Comparison of ENCODE assay signal across 8 cellular contexts in the genomic region with DNA sequence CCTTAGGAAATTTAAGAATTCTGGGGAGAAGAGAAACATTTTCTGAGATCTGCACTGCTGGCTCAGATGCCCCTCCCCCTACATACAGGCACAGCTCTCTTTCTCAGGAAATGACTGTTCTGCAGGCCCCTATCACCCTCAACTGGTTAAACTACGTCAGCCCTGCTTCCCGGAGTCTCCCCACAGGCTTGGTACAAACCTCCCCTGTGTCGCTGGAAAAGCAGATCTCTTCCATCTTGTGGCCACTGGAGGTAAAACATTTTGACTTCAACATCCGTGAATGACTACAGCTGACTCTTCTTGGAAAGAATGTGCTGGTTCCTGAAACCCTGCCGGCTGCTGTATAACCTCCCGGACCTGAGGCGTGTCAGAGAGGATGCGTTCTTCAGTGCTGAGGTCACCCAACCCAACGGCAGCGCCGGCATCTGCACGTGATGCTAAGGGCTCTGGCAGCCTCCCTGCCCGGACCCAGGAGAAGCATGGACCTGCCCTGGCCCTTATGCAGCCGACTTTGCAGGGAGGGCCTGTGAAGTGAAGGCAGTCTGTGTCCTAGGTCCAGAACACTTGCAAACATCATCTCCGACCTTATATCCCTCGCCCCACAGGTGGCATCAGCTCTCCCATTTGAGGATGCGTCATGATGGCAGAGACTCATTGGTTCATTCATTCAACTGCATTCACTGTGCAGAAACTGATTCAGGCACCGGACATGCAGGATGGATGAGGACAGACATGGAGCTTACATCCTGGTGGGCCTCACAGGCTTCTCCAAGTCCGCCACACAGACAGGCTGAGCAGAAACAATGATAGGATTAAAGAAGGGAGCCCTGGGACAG.
DNase-seq lines count a peak whose midpoint lies in the region; ATAC-seq and TF ChIP-seq lines count a peak whose summit lies in the region.

No MANE protein-coding gene starts in this region.

- H3K9ac ChIP-seq in BLaER1 treated with 17β-estradiol and CSF1 and Interleukin-3, amounts not matched to agents 10 nM and 100 nM, result peak overlapping the region; percentile 19 to 69 (median 57); a peak in 20 of 22 replicates
- no peak overlapping the region for H3K9ac ChIP-seq in OCI-LY1 (ENCODE audit: low read length)

- no peaks in the 10 kb centered on the region for H3K79me2 ChIP-seq in OCI-LY1 (ENCODE audit: insufficient read depth, low read length)

- peak overlapping the region; percentile 91 for H3K27ac Mint-ChIP-seq in activated T-cell treated with anti-CD3 and anti-CD28 coated beads, Interleukin-2, amount 50 U/mL, for 24 hours
- H3K27ac Mint-ChIP-seq in stimulated activated effector memory CD8-positive, alpha-beta T cell treated with anti-CD3 and anti-CD28 coated beads, Interleukin-12 subunit alpha, Interleukin-12 subunit beta, amount 100 ng/mL, for 72 hours, result peak overlapping the region; percentile 22

- H3K27me3 ChIP-seq in BLaER1 treated with 17β-estradiol and CSF1 and Interleukin-3, amounts not matched to agents 10 nM and 100 nM, result no peaks in the 10 kb centered on the region
- H3K27me3 ChIP-seq in OCI-LY1 (ENCODE audit: insufficient read depth, low read length) (no peaks in the 10 kb centered on the region; the same call in 1 of the 2 replicates), esophagus squamous epithelium (peaks cover 0 to 16% (median 0%) of the 10 kb centered on the region in 4 donors)

- H3K4me2 ChIP-seq in BLaER1 treated with 17β-estradiol and CSF1 and Interleukin-3, amounts not matched to agents 10 nM and 100 nM, result peak overlapping the region; percentile 55 to 91 (median 84)
- H3K4me2 ChIP-seq in OCI-LY1 (ENCODE audit: low read length), result no peak overlapping the region

- H3K4me3 Mint-ChIP-seq in activated T-cell treated with anti-CD3 and anti-CD28 coated beads, Interleukin-2, amount 50 U/mL, for 24 hours, result peak overlapping the region; percentile 62
- H3K4me3 Mint-ChIP-seq in stimulated activated effector memory CD8-positive, alpha-beta T cell treated with anti-CD3 and anti-CD28 coated beads, Interleukin-12 subunit alpha, Interleukin-12 subunit beta, amount 100 ng/mL, for 72 hours, result peak overlapping the region; percentile 69

- H3K4me1 ChIP-seq in BLaER1 treated with 17β-estradiol and CSF1 and Interleukin-3, amounts not matched to agents 10 nM and 100 nM, result peaks cover 71 to 92% (median 84%) of the 10 kb centered on the region in 10 experiments
- H3K4me1 ChIP-seq in OCI-LY1 (ENCODE audit: insufficient read depth, low read length, severe bottlenecking) (peaks cover 4% of the 10 kb centered on the region), esophagus squamous epithelium (peaks cover 19 to 43% (median 22%) of the 10 kb centered on the region in 3 donors)

- DNase-seq in HT1080 (ENCODE audit: low read depth), result peak; percentile 99
- DNase-seq in activated T-cell treated with anti-CD3 and anti-CD28 coated beads, Interleukin-2, amount 50 U/mL, for 24 hours, result peak; percentile 81
- peak; percentile 64 for DNase-seq in esophagus squamous epithelium (lab: John Stamatoyannopoulos, UW)
- peak; percentile 99 for DNase-seq in myocyte (ENCODE audit: low read depth)
- peak; percentile 45 to 86 for DNase-seq in stimulated activated effector memory CD8-positive, alpha-beta T cell treated with anti-CD3 and anti-CD28 coated beads, Interleukin-12 subunit alpha, Interleukin-12 subunit beta, amount 100 ng/mL, for 72 hours (ENCODE audit: low spot score in 2 of 2)

- H2AFZ ChIP-seq in OCI-LY1 (ENCODE audit: low read length), result no peak overlapping the region

- ATAC-seq in GM19395 (IDR thresholded peaks at IDR 0.05; ENCODE audit: unreplicated experiment), result peak; percentile 67
- ATAC-seq in stimulated activated effector memory CD8-positive, alpha-beta T cell treated with anti-CD3 and anti-CD28 coated beads, Interleukin-12 subunit alpha, Interleukin-12 subunit beta, amount 100 ng/mL, for 72 hours, result peak; percentile 92

- H3K9me2 ChIP-seq in OCI-LY1 (ENCODE audit: low read depth, low read length), result no peaks in the 10 kb centered on the region

- H3K4me1 Mint-ChIP-seq in activated T-cell treated with anti-CD3 and anti-CD28 coated beads, Interleukin-2, amount 50 U/mL, for 24 hours (ENCODE audit: low read depth), result peaks cover 56% of the 10 kb centered on the region
- H3K4me1 Mint-ChIP-seq in stimulated activated effector memory CD8-positive, alpha-beta T cell treated with anti-CD3 and anti-CD28 coated beads, Interleukin-12 subunit alpha, Interleukin-12 subunit beta, amount 100 ng/mL, for 72 hours, result peaks cover 37% of the 10 kb centered on the region

- no peaks in the 10 kb centered on the region for H3K9me3 ChIP-seq in BLaER1 treated with 17β-estradiol and CSF1 and Interleukin-3, amounts not matched to agents 10 nM and 100 nM (replicated peaks in 1 of 11)
- H3K9me3 ChIP-seq in OCI-LY1 (ENCODE audit: low read length) (no peaks in the 10 kb centered on the region), esophagus squamous epithelium (no peaks in the 10 kb centered on the region)

- H3K36me3 Mint-ChIP-seq in activated T-cell treated with anti-CD3 and anti-CD28 coated beads, Interleukin-2, amount 50 U/mL, for 24 hours (ENCODE audit: low read depth), result peaks cover 4% of the 10 kb centered on the region
- H3K36me3 Mint-ChIP-seq in stimulated activated effector memory CD8-positive, alpha-beta T cell treated with anti-CD3 and anti-CD28 coated beads, Interleukin-12 subunit alpha, Interleukin-12 subunit beta, amount 100 ng/mL, for 72 hours, result peaks cover 15% of the 10 kb centered on the region

- H3F3A ChIP-seq in OCI-LY1 (ENCODE audit: insufficient read depth, low read length), result no peaks in the 10 kb centered on the region

- peak; percentile 15; the same call in 1 of the 2 replicates for TF ChIP-seq CTCF in OCI-LY1 (IDR thresholded peaks at IDR 0.05; ENCODE audit: low read length)
- peak; percentile 38 to 79 (median 64) for TF ChIP-seq CTCF in esophagus squamous epithelium (IDR thresholded peaks at IDR 0.05)

- H4K20me1 ChIP-seq in BLaER1 treated with 17β-estradiol and CSF1 and Interleukin-3, amounts not matched to agents 10 nM and 100 nM, result peaks cover 0 to 34% (median 7%) of the 10 kb centered on the region in 11 experiments; a peak in 11 of 22 replicates
- H4K20me1 ChIP-seq in OCI-LY1 (ENCODE audit: insufficient read depth, low read length), result no peaks in the 10 kb centered on the region

- H3K36me3 ChIP-seq in BLaER1 treated with 17β-estradiol and CSF1 and Interleukin-3, amounts not matched to agents 10 nM and 100 nM, result peaks cover 0 to 46% (median 31%) of the 10 kb centered on the region in 11 experiments; a peak in 15 of 22 replicates
- no peaks in the 10 kb centered on the region for H3K36me3 ChIP-seq in OCI-LY1 (ENCODE audit: insufficient read depth, low read length)
- peaks cover 0 to 11% (median 0%) of the 10 kb centered on the region in 3 donors for H3K36me3 ChIP-seq in esophagus squamous epithelium

- TF ChIP-seq POLR2A in esophagus squamous epithelium (IDR thresholded peaks at IDR 0.05), result no peak

- H3K9me3 Mint-ChIP-seq in activated T-cell treated with anti-CD3 and anti-CD28 coated beads, Interleukin-2, amount 50 U/mL, for 24 hours, result no peaks in the 10 kb centered on the region
- no peaks in the 10 kb centered on the region for H3K9me3 Mint-ChIP-seq in stimulated activated effector memory CD8-positive, alpha-beta T cell treated with anti-CD3 and anti-CD28 coated beads, Interleukin-12 subunit alpha, Interleukin-12 subunit beta, amount 100 ng/mL, for 72 hours

- H3K27me3 Mint-ChIP-seq in activated T-cell treated with anti-CD3 and anti-CD28 coated beads, Interleukin-2, amount 50 U/mL, for 24 hours, result peaks cover 7% of the 10 kb centered on the region

- H3K27ac ChIP-seq in BLaER1 treated with 17β-estradiol and CSF1 and Interleukin-3, amounts not matched to agents 10 nM and 100 nM, result peak overlapping the region in 10 of 11 experiments; percentile 54 to 77 (median 65); a peak in 21 of 22 replicates
- no peak overlapping the region for H3K27ac ChIP-seq in OCI-LY1 (ENCODE audit: low read depth, low read length, poor library complexity, severe bottlenecking)
- peak overlapping the region; percentile 65 to 91 (median 86) for H3K27ac ChIP-seq in esophagus squamous epithelium

- intact Hi-C loops in esophagus squamous epithelium (cut with DNase I), result loop anchor here (5.0 to 10.0 kb wide), 2 partner anchors 131 to 206 kb away; a partner anchor contains a TSS

- H3K4me3 ChIP-seq in BLaER1 treated with 17β-estradiol and CSF1 and Interleukin-3, amounts not matched to agents 10 nM and 100 nM, result peak overlapping the region in 2 of 10 experiments; percentile 8 to 24; a peak in 3 of 20 replicates
- H3K4me3 ChIP-seq in OCI-LY1 (ENCODE audit: low read depth, low read length, poor library complexity, severe bottlenecking) (no peak overlapping the region), esophagus squamous epithelium (peak overlapping the region in 1 of 4 donors; percentile 19)

- 10 to 20% methylated on average over 5 to 6 of the region's 19 CpGs for WGBS in esophagus squamous epithelium, 2 donors
